8 cellular contexts compared by ENCODE assay signal in genomic region chr13:44932850-44933251, GRCh38. TPM values are rescaled to one million over a fixed set of nuclear protein-coding genes. Genes with fewer than 3 reads are reported as not detected.
DNase-seq lines count a peak whose midpoint lies in the region; ATAC-seq and TF ChIP-seq lines count a peak whose summit lies in the region.
"Had no signal": no experiment of that assay in that cellular context is flagged by ENCODE, and none has a peak within 500 bp of the region (broad histone marks: within the 10 kb centered on the region; RNA-seq: fewer than 3 reads in every experiment).

No MANE protein-coding gene starts in this region.

- H3K4me2 ChIP-seq in mesenchymal stem cell (ENCODE audit: low read length, poor library complexity, severe bottlenecking), result no peak overlapping the region

- peak overlapping the region in 1 of 2 experiments; percentile 29 for H3K23ac ChIP-seq in mesenchymal stem cell (ENCODE audit: low read length in 2 of 2)

- H2BK12ac ChIP-seq in mesenchymal stem cell (ENCODE audit: low read length in 2 of 2), result peak overlapping the region; percentile 96 to 98

- peak overlapping the region; percentile 18 for H2AFZ ChIP-seq in mesenchymal stem cell (ENCODE audit: low read depth, low read length)

- H3K9me3 Mint-ChIP-seq in activated naive CD4-positive, alpha-beta T cell treated with anti-CD3 and anti-CD28 coated beads for 36 hours, result no peaks in the 10 kb centered on the region
- no peaks in the 10 kb centered on the region for H3K9me3 Mint-ChIP-seq in activated CD4-positive, alpha-beta T cell treated with anti-CD3 and anti-CD28 coated beads for 36 hours (ENCODE audit: low read depth)

- H3K36me3 Mint-ChIP-seq in activated naive CD4-positive, alpha-beta T cell treated with anti-CD3 and anti-CD28 coated beads for 36 hours (ENCODE audit: low read depth), result no peaks in the 10 kb centered on the region
- no peaks in the 10 kb centered on the region for H3K36me3 Mint-ChIP-seq in activated CD4-positive, alpha-beta T cell treated with anti-CD3 and anti-CD28 coated beads for 36 hours (ENCODE audit: low read depth)

- H3K9me3 ChIP-seq in SJSA1 (replicated peaks), result no peaks in the 10 kb centered on the region
- H3K9me3 ChIP-seq in mesenchymal stem cell (ENCODE audit: control insufficient read depth, low read length), result no peaks in the 10 kb centered on the region
- H3K9me3 ChIP-seq in upper lobe of left lung, result no peaks in the 10 kb centered on the region
- H3K9me3 ChIP-seq in MG63, result no peaks in the 10 kb centered on the region

- CTCF ChIA-PET in activated naive CD4-positive, alpha-beta T cell treated with anti-CD3 and anti-CD28 coated beads for 36 hours (lab: Charles Lee), result no interaction called here
- CTCF ChIA-PET in activated CD4-positive, alpha-beta T cell treated with anti-CD3 and anti-CD28 coated beads for 36 hours (lab: Charles Lee), result interaction anchor here (1.4 to 1.7 kb wide), 2 partner anchors 41 to 449 kb away, joined by 4 read pairs; no protein-coding TSS in a partner anchor

- H3K27ac ChIP-seq in SJSA1 (peak overlapping the region; percentile 57), mesenchymal stem cell (ENCODE audit: low read length, poor library complexity, severe bottlenecking) (peak overlapping the region; percentile 85), upper lobe of left lung (peak overlapping the region; percentile 63 to 71 (median 68))

- no peak for TF ChIP-seq POLR2A in upper lobe of left lung (IDR thresholded peaks at IDR 0.05)

- peak in 1 of 4 donors; percentile 25 for TF ChIP-seq EP300 in upper lobe of left lung (IDR thresholded peaks at IDR 0.05)

- TF ChIP-seq CTCF in epithelial cell of proximal tubule (conservative IDR thresholded peaks at IDR 0.05; ENCODE audit: low read depth, low read length), result no peak
- no peak for TF ChIP-seq CTCF in upper lobe of left lung (IDR thresholded peaks at IDR 0.05)

- H3K4me3 ChIP-seq in SJSA1 (no peak overlapping the region), epithelial cell of proximal tubule (ENCODE audit: low read depth, low read length) (no peak overlapping the region), mesenchymal stem cell (ENCODE audit: insufficient read depth in 1 of 2, low read depth in 1 of 2, low read length in 2 of 2) (no peak overlapping the region), upper lobe of left lung (no peak overlapping the region), MG63 (no peak overlapping the region)

- H3K79me1 ChIP-seq in mesenchymal stem cell (replicated peaks; ENCODE audit: low read length, poor library complexity, severe bottlenecking), result no peaks in the 10 kb centered on the region

- peak overlapping the region; percentile 56 for H3K9ac ChIP-seq in mesenchymal stem cell (ENCODE audit: low read length)

- H2BK15ac ChIP-seq in mesenchymal stem cell (ENCODE audit: low read depth, poor library complexity, severe bottlenecking), result no peak overlapping the region

- no peak overlapping the region for H2BK5ac ChIP-seq in mesenchymal stem cell (ENCODE audit: low read depth, low read length, poor library complexity, severe bottlenecking)

- no peak overlapping the region for H3K27ac Mint-ChIP-seq in activated naive CD4-positive, alpha-beta T cell treated with anti-CD3 and anti-CD28 coated beads for 36 hours
- no peak overlapping the region for H3K27ac Mint-ChIP-seq in activated CD4-positive, alpha-beta T cell treated with anti-CD3 and anti-CD28 coated beads for 36 hours

- H2AK5ac ChIP-seq in mesenchymal stem cell (ENCODE audit: low read length, severe bottlenecking), result peak overlapping the region; percentile 93

- peaks cover 35% of the 10 kb centered on the region for H3K4me1 ChIP-seq in SJSA1 (replicated peaks)
- peaks cover 17% of the 10 kb centered on the region for H3K4me1 ChIP-seq in mesenchymal stem cell (ENCODE audit: control insufficient read depth, insufficient read depth, low read depth, low read length)
- peaks cover 4 to 22% (median 14%) of the 10 kb centered on the region in 4 donors for H3K4me1 ChIP-seq in upper lobe of left lung

- H3K4ac ChIP-seq in mesenchymal stem cell (ENCODE audit: low read depth in 1 of 2, low read length in 2 of 2), result peak overlapping the region in 1 of 2 experiments; percentile 81

- H3K14ac ChIP-seq in mesenchymal stem cell (ENCODE audit: low read length in 2 of 2), result peak overlapping the region in 1 of 2 experiments; percentile 91

- H3K36me3 ChIP-seq in SJSA1, result no peaks in the 10 kb centered on the region
- no peaks in the 10 kb centered on the region for H3K36me3 ChIP-seq in mesenchymal stem cell (ENCODE audit: control insufficient read depth in 1 of 2, insufficient read depth in 2 of 2, low read depth in 1 of 2, low read length in 2 of 2)
- H3K36me3 ChIP-seq in upper lobe of left lung, result no peaks in the 10 kb centered on the region
- H3K36me3 ChIP-seq in MG63, result no peaks in the 10 kb centered on the region

- H3K4me3 Mint-ChIP-seq in activated naive CD4-positive, alpha-beta T cell treated with anti-CD3 and anti-CD28 coated beads for 36 hours, result no peak overlapping the region
- H3K4me3 Mint-ChIP-seq in activated CD4-positive, alpha-beta T cell treated with anti-CD3 and anti-CD28 coated beads for 36 hours, result no peak overlapping the region

- H2BK120ac ChIP-seq in mesenchymal stem cell (ENCODE audit: low read depth, low read length), result no peak overlapping the region

- peak overlapping the region; percentile 71 for H4K8ac ChIP-seq in mesenchymal stem cell (ENCODE audit: low read length)

- H3K4me1 Mint-ChIP-seq in activated naive CD4-positive, alpha-beta T cell treated with anti-CD3 and anti-CD28 coated beads for 36 hours (ENCODE audit: low read depth), result peaks cover 4% of the 10 kb centered on the region
- H3K4me1 Mint-ChIP-seq in activated CD4-positive, alpha-beta T cell treated with anti-CD3 and anti-CD28 coated beads for 36 hours, result peaks cover 4% of the 10 kb centered on the region

- peak; percentile 81 to 87 for ATAC-seq in upper lobe of left lung (ENCODE audit: low FRiP score in 2 of 2)
- ATAC-seq in activated CD4-positive, alpha-beta T cell treated with anti-CD3 and anti-CD28 coated beads for 36 hours, result no peak

- DNase-seq in SJSA1 (ENCODE audit: low read depth in 1 of 2, low spot score in 2 of 2) (peak; percentile 48 to 51), epithelial cell of proximal tubule (ENCODE audit: low read depth) (peak; percentile 33), mesenchymal stem cell (peak; percentile 75), upper lobe of left lung (no peak), MG63 (no peak)
- no peak for DNase-seq in activated naive CD4-positive, alpha-beta T cell treated with anti-CD3 and anti-CD28 coated beads for 36 hours
- DNase-seq in activated CD4-positive, alpha-beta T cell treated with anti-CD3 and anti-CD28 coated beads for 36 hours, result no peak
- DNase-seq: activated CD4-positive, alpha-beta T cell treated with anti-CD3 and anti-CD28 coated beads for 1 hour had no signal

- H3K18ac ChIP-seq in mesenchymal stem cell (ENCODE audit: low read depth in 1 of 2, low read length in 2 of 2), result peak overlapping the region in 1 of 2 experiments; percentile 87

- no peaks in the 10 kb centered on the region for H3K27me3 Mint-ChIP-seq in activated naive CD4-positive, alpha-beta T cell treated with anti-CD3 and anti-CD28 coated beads for 36 hours (ENCODE audit: low read depth)
- H3K27me3 Mint-ChIP-seq in activated CD4-positive, alpha-beta T cell treated with anti-CD3 and anti-CD28 coated beads for 36 hours, result peaks cover 2% of the 10 kb centered on the region

- H3K27me3 ChIP-seq in SJSA1 (replicated peaks) (no peaks in the 10 kb centered on the region), mesenchymal stem cell (ENCODE audit: control insufficient read depth in 1 of 2, insufficient read depth in 1 of 2, low read length in 2 of 2) (no peaks in the 10 kb centered on the region), upper lobe of left lung (no peaks in the 10 kb centered on the region), MG63 (no peaks in the 10 kb centered on the region)

- WGBS in mesenchymal stem cell, result 58% methylated on average over 7 of the region's 7 CpGs
- 42 to 55% methylated on average over 7 of the region's 7 CpGs for WGBS in upper lobe of left lung, 2 donors

- POLR2A ChIA-PET in activated CD4-positive, alpha-beta T cell treated with anti-CD3 and anti-CD28 coated beads for 36 hours (lab: Charles Lee), result no interaction called here

- H4K91ac ChIP-seq in mesenchymal stem cell (ENCODE audit: low read length), result no peak overlapping the region

- intact Hi-C loops in activated naive CD4-positive, alpha-beta T cell treated with anti-CD3 and anti-CD28 coated beads for 36 hours (cut with micrococcal nuclease), result no loop called here
- intact Hi-C loops in activated CD4-positive, alpha-beta T cell treated with anti-CD3 and anti-CD28 coated beads for 36 hours (cut with DNase I, micrococcal nuclease), result no loop called here

RNA-seq across cellular contexts. Expression of gene NUFIP1, which starts 56.4 kb away (rescaled TPM):
- total RNA-seq in SJSA1 (2014; rRNA removed; shearing (Covaris generic)), result 3.8 and 7.1 TPM in 2 replicates
- 5.1 and 5.5 TPM in 2 replicates for total RNA-seq in epithelial cell of proximal tubule
- 6.0 TPM for polyA plus RNA-seq in mesenchymal stem cell (2013, experiment 1 of 2)
- polyA plus RNA-seq in mesenchymal stem cell (2013, experiment 2 of 2), result 6.7 TPM
- total RNA-seq in upper lobe of left lung, result 1 to 10 TPM in 5 of 6 donors, under 1 TPM in 1; 0.78 to 4.1 (median 3.5) TPM
- 1 to 10 TPM; 7.2 to 8.9 TPM for total RNA-seq in activated naive CD4-positive, alpha-beta T cell treated with anti-CD3 and anti-CD28 coated beads for 36 hours
- 10 to 100 TPM; 10.1 to 13.6 TPM for total RNA-seq in activated CD4-positive, alpha-beta T cell treated with anti-CD3 and anti-CD28 coated beads for 36 hours
- 6.1 and 6.7 TPM in 2 replicates for total RNA-seq in MG63 (2014; rRNA removed; shearing (Covaris generic); ENCODE audit: low replicate concordance)

RNA-seq across cellular contexts. Expression of gene GPALPP1, which starts 56.5 kb away (rescaled TPM):
- 23.7 and 32.2 TPM in 2 replicates for total RNA-seq in SJSA1 (2014; rRNA removed; shearing (Covaris generic))
- total RNA-seq in epithelial cell of proximal tubule (19.4 and 19.8 TPM in 2 replicates), upper lobe of left lung (10 to 100 TPM; 16.7 to 46.1 (median 22.2) TPM)
- 20.6 TPM for polyA plus RNA-seq in mesenchymal stem cell (2013, experiment 1 of 2)
- polyA plus RNA-seq in mesenchymal stem cell (2013, experiment 2 of 2), result 19.8 TPM
- total RNA-seq in activated naive CD4-positive, alpha-beta T cell treated with anti-CD3 and anti-CD28 coated beads for 36 hours, result 10 to 100 TPM; 25.0 to 26.9 TPM
- total RNA-seq in activated CD4-positive, alpha-beta T cell treated with anti-CD3 and anti-CD28 coated beads for 36 hours, result 10 to 100 TPM; 31.8 to 40.5 TPM
- total RNA-seq in MG63 (2014; rRNA removed; shearing (Covaris generic); ENCODE audit: low replicate concordance), result 27.3 and 56.8 TPM in 2 replicates

Comparison
In these comparisons a context has a peak if more than half of its experiments do, and no peak if none do; other contexts are left out.
1. DNase-seq: peak in SJSA1 (2 of 2), epithelial cell of proximal tubule (single experiment) and mesenchymal stem cell (single experiment); none in upper lobe of left lung (0 of 2), activated naive CD4-positive, alpha-beta T cell treated with anti-CD3 and anti-CD28 coated beads for 36 hours (single experiment), activated CD4-positive, alpha-beta T cell treated with anti-CD3 and anti-CD28 coated beads for 36 hours (single experiment) and MG63 (single experiment).
2. Peak in every context shown above with its lines, with median percentiles within 50 percentile points of each other: H3K27ac ChIP-seq.